In the genomic region with DNA sequence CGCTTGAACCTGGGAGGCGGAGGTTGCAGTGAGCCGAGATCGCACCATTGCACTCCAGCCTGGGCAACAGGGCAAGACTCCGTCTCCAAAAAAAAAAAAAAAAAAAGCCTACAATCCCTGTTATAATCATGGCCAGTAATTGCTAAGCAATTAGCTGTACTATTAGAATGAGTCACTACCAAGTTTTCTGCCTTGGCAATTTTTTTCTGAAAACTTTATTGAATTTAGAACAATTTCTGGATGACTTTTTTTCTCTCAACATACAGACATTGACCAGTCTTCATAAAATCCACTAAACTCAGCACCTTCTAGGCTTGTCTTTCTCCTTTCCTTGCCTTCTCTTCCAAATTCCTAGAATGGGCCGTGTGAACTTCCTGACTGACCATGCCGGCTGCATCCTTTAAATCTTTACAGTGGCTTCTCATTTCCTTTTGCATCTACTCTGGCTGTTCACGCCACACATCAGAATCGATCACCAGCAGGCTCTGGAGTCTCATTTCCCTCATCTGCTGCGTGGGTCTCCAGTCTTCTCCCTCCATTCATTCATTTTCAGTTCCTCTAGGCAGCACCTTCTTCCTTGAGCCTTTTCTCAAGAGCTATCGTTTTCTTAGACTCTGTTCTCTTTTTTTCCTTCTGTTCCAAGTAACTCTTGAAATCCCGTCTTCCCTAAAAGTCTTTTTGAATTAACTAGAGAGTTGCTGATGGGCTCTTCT, we compare ENCODE assay signal across 11 cellular contexts.
"Had no signal": no experiment of that assay in that cellular context is flagged by ENCODE, and none has a peak within 500 bp of the region (broad histone marks: within the 10 kb centered on the region; RNA-seq: fewer than 3 reads in every experiment).

No MANE protein-coding gene starts in this region.

- H3K4me3 ChIP-seq: coronary artery had no signal

- H3K27ac Mint-ChIP-seq: activated CD8-positive, alpha-beta T cell treated with anti-CD3 and anti-CD28 coated beads for 36 hours; activated naive CD4-positive, alpha-beta T cell treated with anti-CD3 and anti-CD28 coated beads, Interleukin-2, amount 10 ng/mL, durations not matched to agents 7 days and 5 days; T-helper 2 cell treated with Interferon-gamma antibody and Interleukin-4, amounts not matched to agents 5 μg/mL and 100 μg/mL, for 36 hours; type B pancreatic cell had no signal

- H3K9me3 Mint-ChIP-seq: activated CD8-positive, alpha-beta T cell treated with anti-CD3 and anti-CD28 coated beads for 36 hours; activated naive CD4-positive, alpha-beta T cell treated with anti-CD3 and anti-CD28 coated beads, Interleukin-2, amount 10 ng/mL, durations not matched to agents 7 days and 5 days; T-helper 2 cell treated with Interferon-gamma antibody and Interleukin-4, amounts not matched to agents 5 μg/mL and 100 μg/mL, for 36 hours; type B pancreatic cell had no signal

- ATAC-seq: activated CD8-positive, alpha-beta T cell treated with anti-CD3 and anti-CD28 coated beads for 36 hours; sciatic nerve had no signal

- H3K4me3 Mint-ChIP-seq: activated CD8-positive, alpha-beta T cell treated with anti-CD3 and anti-CD28 coated beads for 36 hours; activated naive CD4-positive, alpha-beta T cell treated with anti-CD3 and anti-CD28 coated beads, Interleukin-2, amount 10 ng/mL, durations not matched to agents 7 days and 5 days; T-helper 2 cell treated with Interferon-gamma antibody and Interleukin-4, amounts not matched to agents 5 μg/mL and 100 μg/mL, for 36 hours; type B pancreatic cell had no signal

- H3K36me3 Mint-ChIP-seq: activated naive CD4-positive, alpha-beta T cell treated with anti-CD3 and anti-CD28 coated beads, Interleukin-2, amount 10 ng/mL, durations not matched to agents 7 days and 5 days had no signal

- H3K4me1 Mint-ChIP-seq: activated naive CD4-positive, alpha-beta T cell treated with anti-CD3 and anti-CD28 coated beads, Interleukin-2, amount 10 ng/mL, durations not matched to agents 7 days and 5 days had no signal

- H3K27ac ChIP-seq: coronary artery had no signal

- DNase-seq: activated CD8-positive, alpha-beta memory T cell treated with anti-CD3 and anti-CD28 coated beads, Interleukin-2, amount 50 U/mL, for 4 hours; activated CD8-positive, alpha-beta T cell treated with anti-CD3 and anti-CD28 coated beads for 36 hours; activated naive CD4-positive, alpha-beta T cell treated with anti-CD3 and anti-CD28 coated beads, Interleukin-2, amount 10 ng/mL, durations not matched to agents 7 days and 5 days; central memory CD4-positive, alpha-beta T cell; erythroblast; stimulated activated CD4-positive, alpha-beta T cell treated with anti-CD3 and anti-CD28 coated beads, Interleukin-2, amount 100 ng/mL, for 24 hours; stimulated activated naive CD4-positive, alpha-beta T cell had no signal

- H3K27me3 Mint-ChIP-seq: activated CD8-positive, alpha-beta T cell treated with anti-CD3 and anti-CD28 coated beads for 36 hours; activated naive CD4-positive, alpha-beta T cell treated with anti-CD3 and anti-CD28 coated beads, Interleukin-2, amount 10 ng/mL, durations not matched to agents 7 days and 5 days; type B pancreatic cell had no signal
